In genomic region chr13:30159446-30159839, GRCh38 we compare ENCODE assay signal across 9 cellular contexts.
A peak's percentile ranks its signal among the peaks of the same experiment; 100 is the strongest.
DNase-seq lines count a peak whose midpoint lies in the region; ATAC-seq lines count a peak whose summit lies in the region.
"Had no signal": no experiment of that assay in that cellular context is flagged by ENCODE, and none has a peak within 500 bp of the region (broad histone marks: within the 10 kb centered on the region; RNA-seq: fewer than 3 reads in every experiment).

No MANE protein-coding gene starts in this region.

- ATAC-seq in stimulated activated naive CD8-positive, alpha-beta T cell treated with anti-CD3 and anti-CD28 coated beads, Interleukin-15, Interleukin-2, amounts not matched to agents 100 U/mL and 50 U/mL, for 24 hours = peak; percentile 96
- ATAC-seq in GM21723 (IDR thresholded peaks at IDR 0.05; ENCODE audit: unreplicated experiment) (no peak), HG02981 (IDR thresholded peaks at IDR 0.05; ENCODE audit: unreplicated experiment) (no peak)

- DNase-seq in activated CD4-positive, alpha-beta T cell treated with anti-CD3 and anti-CD28 coated beads for 48 hours = peak; percentile 72
- no peak for DNase-seq in activated CD4-positive, alpha-beta T cell treated with anti-CD3 and anti-CD28 coated beads for 1 hour
- DNase-seq in activated CD8-positive, alpha-beta memory T cell treated with anti-CD3 and anti-CD28 coated beads for 24 hours = peak; percentile 77
- DNase-seq in foreskin melanocyte (peak; percentile 52), retina (no peak)
- DNase-seq in stimulated activated naive CD8-positive, alpha-beta T cell treated with anti-CD3 and anti-CD28 coated beads, Interleukin-15, Interleukin-2, amounts not matched to agents 100 U/mL and 50 U/mL, for 24 hours = peak; percentile 64
- DNase-seq: AML-193 had no signal

Comparison
In these comparisons a context has a peak if more than half of its experiments do, and no peak if none do; other contexts are left out.
1. DNase-seq: peak in activated CD4-positive, alpha-beta T cell treated with anti-CD3 and anti-CD28 coated beads for 48 hours (single experiment), activated CD8-positive, alpha-beta memory T cell treated with anti-CD3 and anti-CD28 coated beads for 24 hours (single experiment), foreskin melanocyte (single experiment) and stimulated activated naive CD8-positive, alpha-beta T cell treated with anti-CD3 and anti-CD28 coated beads, Interleukin-15, Interleukin-2, amounts not matched to agents 100 U/mL and 50 U/mL, for 24 hours (single experiment); none in activated CD4-positive, alpha-beta T cell treated with anti-CD3 and anti-CD28 coated beads for 1 hour (single experiment) and retina (single experiment).